In the genomic region with DNA sequence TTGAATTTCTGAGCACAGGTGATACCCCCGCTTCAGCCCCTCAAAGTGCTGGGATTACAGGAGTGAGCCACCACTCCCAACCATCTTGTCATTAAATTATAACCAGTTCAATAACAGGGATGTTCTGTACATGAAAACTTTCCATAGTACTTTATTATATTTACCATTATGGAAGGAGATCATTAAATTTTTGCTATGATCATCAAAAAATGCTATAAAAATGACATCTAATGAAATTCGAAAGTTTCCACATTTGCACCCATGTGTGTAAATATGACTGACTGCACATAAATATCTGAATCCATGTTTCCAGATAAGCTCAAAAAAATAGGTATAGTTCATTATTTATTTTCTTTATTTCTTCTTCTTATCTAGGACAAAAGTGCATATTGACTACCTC, we compare ENCODE assay signal across 6 cellular contexts.
"Had no signal": no experiment of that assay in that cellular context is flagged by ENCODE, and none has a peak within 500 bp of the region (broad histone marks: within the 10 kb centered on the region; RNA-seq: fewer than 3 reads in every experiment).

No MANE protein-coding gene starts in this region.

- H3K4me2 ChIP-seq: KMS-11 had no signal

- H3K9ac ChIP-seq: KMS-11 had no signal

- H3K27ac ChIP-seq: HL-60, KMS-11 had no signal

- FAIRE-seq: HTR-8/SVneo had no signal

- DNase-seq: Karpas-422, KBM-7, KG1 had no signal
